ENCODE assay signal across 18 cellular contexts in the genomic region with DNA sequence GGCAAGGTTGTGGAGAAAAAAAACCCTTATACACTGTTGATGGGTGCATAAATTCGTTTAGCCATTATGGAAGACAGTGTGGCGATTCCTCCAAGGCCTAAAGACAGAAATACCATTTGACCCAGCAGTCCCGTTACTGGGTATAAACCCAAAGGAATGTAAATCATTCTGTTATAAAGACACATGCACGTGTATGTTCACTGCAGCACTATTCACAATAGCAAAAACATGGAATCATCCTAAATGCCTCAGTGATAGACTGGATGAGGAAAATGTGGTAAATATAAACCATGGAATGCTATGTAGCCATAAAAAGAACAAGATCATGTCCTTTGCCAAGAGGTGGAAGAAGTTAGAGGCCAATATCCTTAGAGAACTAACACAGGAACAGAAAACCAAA.
DNase-seq lines count a peak whose midpoint lies in the region; ATAC-seq and TF ChIP-seq lines count a peak whose summit lies in the region.
"Had no signal": no experiment of that assay in that cellular context is flagged by ENCODE, and none has a peak within 500 bp of the region (broad histone marks: within the 10 kb centered on the region; RNA-seq: fewer than 3 reads in every experiment).

No MANE protein-coding gene starts in this region.

- H3K9me2 ChIP-seq in PC-9 (ENCODE audit: insufficient read depth) = no peaks in the 10 kb centered on the region
- H3K9me2 ChIP-seq in SK-N-SH = no peaks in the 10 kb centered on the region

- DNase-seq in mammary epithelial cell (no peak), breast epithelium (ENCODE audit: low spot score in 2 of 2) (no peak), PC-9 (no peak), SK-N-SH (no peak)
- DNase-seq: BE2C; C1 segment of cervical spinal cord; Caco-2; Calu3; CD4-positive, CD25-positive, alpha-beta regulatory T cell; CD8-positive, alpha-beta T cell; DMS79 treated with DMSO at 0.1 percent for 48 hours; EL; GDM1 had no signal

- H4K20me1 ChIP-seq in mammary epithelial cell (ENCODE audit: insufficient read depth, low read length) (no peaks in the 10 kb centered on the region), PC-9 (ENCODE audit: insufficient read depth) (no peaks in the 10 kb centered on the region), SK-N-SH (ENCODE audit: insufficient read depth) (no peaks in the 10 kb centered on the region)
- H4K20me1 ChIP-seq: BLaER1 had no signal

- intact Hi-C loops in mammary epithelial cell (cut with micrococcal nuclease) (no loop called here), breast epithelium (cut with DNase I; ENCODE audit: low total_unique reads) (no loop called here), PC-9 (cut with micrococcal nuclease; ENCODE audit: unreplicated experiment) (no loop called here)

- no peak overlapping the region for H3K4me3 ChIP-seq in mammary epithelial cell (replicated peaks in 1 of 3; ENCODE audit: insufficient read depth in 1 of 3, low read depth in 2 of 3, low read length in 3 of 3)
- no peak overlapping the region for H3K4me3 ChIP-seq in breast epithelium
- no peak overlapping the region for H3K4me3 ChIP-seq in PC-9
- no peak overlapping the region for H3K4me3 ChIP-seq in SK-N-SH (ENCODE audit: low read depth in 2 of 2, low read length in 1 of 2)
- H3K4me3 ChIP-seq: A549, BLaER1, GM12878 had no signal

- H3K79me2 ChIP-seq in mammary epithelial cell (ENCODE audit: insufficient read depth, low read length) (no peaks in the 10 kb centered on the region), PC-9 (ENCODE audit: low read depth) (no peaks in the 10 kb centered on the region), SK-N-SH (ENCODE audit: insufficient read depth) (no peaks in the 10 kb centered on the region)

- WGBS in mammary epithelial cell (ENCODE audit: low coverage, missing lambda C conversion rate) = 72% methylated on average over 4 of the region's 4 CpGs
- 79% methylated on average over 4 of the region's 4 CpGs for WGBS in SK-N-SH (ENCODE audit: low lambda C conversion rate)

- POLR2A ChIA-PET in PC-9 (lab: Charles Lee; ENCODE audit: unreplicated experiment) = no interaction called here
- POLR2A ChIA-PET in SK-N-SH (lab: Yijun Ruan, JAX) = no interaction called here

- in situ Hi-C loops in mammary epithelial cell (cut with MboI; ENCODE audit: low sequenced_read_pairs in 2 of 2) = no loop called here

- no peak overlapping the region for H3K27ac ChIP-seq in mammary epithelial cell (ENCODE audit: insufficient read depth, low read depth, low read length)
- H3K27ac ChIP-seq in breast epithelium = no peak overlapping the region
- no peak overlapping the region for H3K27ac ChIP-seq in PC-9
- H3K27ac ChIP-seq in SK-N-SH (ENCODE audit: low read depth in 2 of 2, low read length in 1 of 2) = no peak overlapping the region
- H3K27ac ChIP-seq: 22Rv1, A549, BLaER1 had no signal

- H3K4me1 ChIP-seq in mammary epithelial cell (ENCODE audit: insufficient read depth, low read length) (peaks cover 4% of the 10 kb centered on the region), breast epithelium (no peaks in the 10 kb centered on the region), PC-9 (replicated peaks; ENCODE audit: insufficient read depth) (no peaks in the 10 kb centered on the region), SK-N-SH (ENCODE audit: control insufficient read depth in 1 of 2, insufficient read depth in 2 of 2, low read depth in 1 of 2, low read length in 1 of 2) (no peaks in the 10 kb centered on the region)
- H3K4me1 ChIP-seq: A549, BE2C, BLaER1, Caco-2 had no signal

- TF ChIP-seq EP300 in SK-N-SH (IDR thresholded peaks at IDR 0.05; ENCODE audit: borderline replicate concordance in 1 of 2, low read depth in 1 of 2, low read length in 1 of 2) = no peak

- H3K36me3 ChIP-seq in mammary epithelial cell (ENCODE audit: insufficient read depth, low read length) (no peaks in the 10 kb centered on the region), breast epithelium (no peaks in the 10 kb centered on the region), PC-9 (ENCODE audit: low read depth) (no peaks in the 10 kb centered on the region), SK-N-SH (replicated peaks in 1 of 2; ENCODE audit: control insufficient read depth in 1 of 2, insufficient read depth in 2 of 2, low read length in 1 of 2) (no peaks in the 10 kb centered on the region)
- H3K36me3 ChIP-seq: BE2C, BLaER1 had no signal

- CTCF ChIA-PET in mammary epithelial cell (lab: Charles Lee; ENCODE audit: low non-redundant PET) (no interaction called here), PC-9 (lab: Charles Lee) (no interaction called here), SK-N-SH (lab: Yijun Ruan, JAX) (no interaction called here)

- TF ChIP-seq CTCF in mammary epithelial cell (conservative IDR thresholded peaks at IDR 0.05 in 1 of 2, IDR thresholded peaks at IDR 0.05 in 1 of 2; ENCODE audit: extremely low read depth in 1 of 2, insufficient read depth in 1 of 2, low read depth in 1 of 2, low read length in 2 of 2) = no peak
- no peak for TF ChIP-seq CTCF in breast epithelium (IDR thresholded peaks at IDR 0.05)
- TF ChIP-seq CTCF in PC-9 (conservative IDR thresholded peaks at IDR 0.05) = no peak
- TF ChIP-seq CTCF in SK-N-SH (IDR thresholded peaks at IDR 0.05) = no peak

- dilution Hi-C loops in mammary epithelial cell (cut with HindIII; ENCODE audit: low sequenced_read_pairs) = no loop called here

- no peaks in the 10 kb centered on the region for H3F3A ChIP-seq in PC-9 (ENCODE audit: insufficient read depth, low read depth)
- H3F3A ChIP-seq in SK-N-SH (replicated peaks; ENCODE audit: insufficient read depth) = no peaks in the 10 kb centered on the region

- peak overlapping the region; percentile 7 for H2AFZ ChIP-seq in mammary epithelial cell (ENCODE audit: low read depth, low read length)
- H2AFZ ChIP-seq in PC-9 = 0 out of 2 replicates have a peak overlapping the region, but pooled peaks have one; percentile 6
- H2AFZ ChIP-seq in SK-N-SH (ENCODE audit: low read depth) = no peak overlapping the region

- no peak for ATAC-seq in HG03520 (IDR thresholded peaks at IDR 0.05; ENCODE audit: unreplicated experiment)
- ATAC-seq: A549; CD8-positive, alpha-beta T cell; GM12878 had no signal

- no peak for TF ChIP-seq POLR2A in breast epithelium (IDR thresholded peaks at IDR 0.05)

- H3K27me3 ChIP-seq in mammary epithelial cell (ENCODE audit: insufficient read depth, low read length) (peaks cover 3% of the 10 kb centered on the region), breast epithelium (no peaks in the 10 kb centered on the region), PC-9 (ENCODE audit: insufficient read depth, low read depth) (no peaks in the 10 kb centered on the region), SK-N-SH (ENCODE audit: insufficient read depth) (no peaks in the 10 kb centered on the region)
- H3K27me3 ChIP-seq: BE2C, BLaER1 had no signal

- H3K4me2 ChIP-seq in mammary epithelial cell (ENCODE audit: insufficient read depth, low read depth, low read length) (no peak overlapping the region), PC-9 (no peak overlapping the region), SK-N-SH (no peak overlapping the region)
- H3K4me2 ChIP-seq: A549, BLaER1 had no signal

- BruUV-seq in mammary epithelial cell (replicated peaks; lab: Mats Ljungman, UMichigan) (no TSS peak), PC-9 (replicated peaks; lab: Mats Ljungman, UMichigan) (no TSS peak)

- TF ChIP-seq RAD21 in SK-N-SH (IDR thresholded peaks at IDR 0.05; ENCODE audit: low read length) = no peak

- H3K9me3 ChIP-seq in mammary epithelial cell (replicated peaks; ENCODE audit: insufficient read depth, low read length) (no peaks in the 10 kb centered on the region), breast epithelium (no peaks in the 10 kb centered on the region), PC-9 (ENCODE audit: insufficient read depth, low read depth) (no peaks in the 10 kb centered on the region), SK-N-SH (no peaks in the 10 kb centered on the region)
- H3K9me3 ChIP-seq: A549, BE2C, BLaER1, Caco-2 had no signal

- no peak overlapping the region for H3K9ac ChIP-seq in mammary epithelial cell (ENCODE audit: insufficient read depth, low read length)
- no peak overlapping the region for H3K9ac ChIP-seq in SK-N-SH
- H3K9ac ChIP-seq: BLaER1 had no signal

TF ChIP-seq in SK-N-SH, 30 proteins besides CTCF, POLR2A, EP300 and RAD21:
- no peak for TF ChIP-seq NRF1 (IDR thresholded peaks at IDR 0.05; ENCODE audit: low read depth, low read length)
TF ChIP-seq in SK-N-SH: peak in this region for 0.
